ENCODE assay signal across 15 cellular contexts in the genomic region with DNA sequence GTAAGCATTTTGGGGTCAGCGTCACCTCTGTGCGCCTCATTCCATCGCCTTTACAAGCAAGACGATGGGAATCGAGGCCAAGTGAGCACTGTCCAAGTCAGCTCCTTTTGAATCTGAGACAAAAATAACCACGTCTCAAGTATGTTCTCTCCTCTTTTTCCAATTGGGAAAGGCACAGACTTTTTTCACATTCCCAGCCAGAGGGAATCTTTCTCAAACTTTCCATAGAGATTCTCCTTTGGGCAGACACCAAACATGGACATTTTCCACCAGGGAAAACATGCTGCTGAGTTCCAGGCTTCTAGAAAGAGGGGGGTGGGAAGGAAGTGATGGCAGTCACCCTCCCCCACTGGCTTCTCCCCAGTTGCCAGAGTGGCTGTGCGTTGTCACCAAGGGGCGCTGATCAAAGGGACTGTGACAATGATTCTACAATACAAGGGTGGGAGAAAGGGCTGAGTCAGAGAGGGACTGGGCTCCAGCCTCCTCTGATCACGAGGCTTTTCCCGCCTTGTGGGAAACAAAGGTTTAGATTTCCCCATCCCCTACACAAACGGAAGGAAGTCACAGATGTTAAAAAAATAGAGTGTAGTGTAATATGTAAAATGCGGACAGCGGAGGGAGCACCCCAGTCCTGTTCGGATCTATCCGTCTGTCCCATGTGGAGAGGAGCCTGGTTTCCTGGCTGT. TPM values are rescaled to one million over a fixed set of nuclear protein-coding genes. Genes with fewer than 3 reads are reported as not detected.
A peak's percentile ranks its signal among the peaks of the same experiment; 100 is the strongest.
DNase-seq lines count a peak whose midpoint lies in the region; ATAC-seq and TF ChIP-seq lines count a peak whose summit lies in the region.
"Had no signal": no experiment of that assay in that cellular context is flagged by ENCODE, and none has a peak within 500 bp of the region (broad histone marks: within the 10 kb centered on the region; RNA-seq: fewer than 3 reads in every experiment).

No MANE protein-coding gene starts in this region.

- DNase-seq in EL (peak; percentile 60), SW480 (ENCODE audit: low spot score) (peak; percentile 61), right atrium auricular region (ENCODE audit: low spot score) (no peak), left colon (no peak), NAMALWA (ENCODE audit: low spot score) (no peak), NCI-H1417 treated with DMSO at 0.1 percent for 48 hours (lab: John Stamatoyannopoulos, UW) (no peak)
- DNase-seq: activated CD4-positive, alpha-beta T cell treated with anti-CD3 and anti-CD28 coated beads, Interleukin-2, amount 10 ng/mL, durations not matched to agents 24 days and 14 days; cortex of kidney; naive B cell; NCI-H345; stimulated activated CD4-positive, alpha-beta T cell treated with anti-CD3 and anti-CD28 coated beads, Interleukin-15, amount 100 ng/mL, for 24 hours had no signal

- H3K4me3 ChIP-seq in right atrium auricular region (no peak overlapping the region), stomach smooth muscle (ENCODE audit: low read length in 2 of 2) (no peak overlapping the region)

- H3K27me3 ChIP-seq in right atrium auricular region = no peaks in the 10 kb centered on the region
- H3K27me3 ChIP-seq in stomach smooth muscle (ENCODE audit: control insufficient read depth in 1 of 2, insufficient read depth in 2 of 2, low read length in 2 of 2) = no peaks in the 10 kb centered on the region

- H3K9me3 ChIP-seq in right atrium auricular region (no peaks in the 10 kb centered on the region), stomach smooth muscle (ENCODE audit: control insufficient read depth in 2 of 2, low read length in 2 of 2) (no peaks in the 10 kb centered on the region)

- H3K27ac ChIP-seq in right atrium auricular region (peak overlapping the region; percentile 7 to 31), stomach smooth muscle (ENCODE audit: low read length) (peak overlapping the region; percentile 31)
- H3K27ac ChIP-seq: KMS-11 had no signal

- H3K36me3 ChIP-seq in right atrium auricular region = no peaks in the 10 kb centered on the region
- no peaks in the 10 kb centered on the region for H3K36me3 ChIP-seq in stomach smooth muscle (ENCODE audit: control insufficient read depth in 2 of 2, insufficient read depth in 2 of 2, low read length in 2 of 2)

- intact Hi-C loops in left colon (cut with DNase I, micrococcal nuclease) = no loop called here

- TF ChIP-seq CTCF in right atrium auricular region (IDR thresholded peaks at IDR 0.05) = no peak

- peak overlapping the region in 1 of 2 donors; percentile 21 for H3K9ac ChIP-seq in stomach smooth muscle (ENCODE audit: low read length in 2 of 2)
- H3K9ac ChIP-seq: KMS-11 had no signal

- ATAC-seq in left colon = no peak
- no peak for ATAC-seq in GM19463 (IDR thresholded peaks at IDR 0.05; ENCODE audit: unreplicated experiment)
- ATAC-seq: stimulated activated effector memory CD8-positive, alpha-beta T cell treated with anti-CD3 and anti-CD28 coated beads, Interleukin-12 subunit alpha, Interleukin-12 subunit beta, amount 100 ng/mL, for 72 hours had no signal

- H3K4me1 ChIP-seq in right atrium auricular region (no peaks in the 10 kb centered on the region), stomach smooth muscle (ENCODE audit: control insufficient read depth, insufficient read depth, low read length) (no peaks in the 10 kb centered on the region)

RNA-seq across cellular contexts. Expression of a gene that starts 48.2 kb away (rescaled TPM):
- total RNA-seq in right atrium auricular region (not detected), left colon (under 1 TPM in 1 of 2 donors, not detected in 1; 0.84 TPM)
- total RNA-seq: activated CD4-positive, alpha-beta T cell treated with anti-CD3 and anti-CD28 coated beads, Interleukin-2, amount 10 ng/mL, durations not matched to agents 24 days and 14 days had no signal

Comparison
In these comparisons a context has a peak if more than half of its experiments do, and no peak if none do; other contexts are left out.
1. DNase-seq: peak in EL (single experiment) and SW480 (single experiment); none in right atrium auricular region (single experiment), left colon (0 of 2), NAMALWA (single experiment) and NCI-H1417 treated with DMSO at 0.1 percent for 48 hours (single experiment).